In genomic region chr2:119422521-119422920, GRCh38 we compare ENCODE assay signal across 23 cellular contexts. TPM values are rescaled to one million over a fixed set of nuclear protein-coding genes. Genes with fewer than 3 reads are reported as not detected.
"Had no signal": no experiment of that assay in that cellular context is flagged by ENCODE, and none has a peak within 500 bp of the region (broad histone marks: within the 10 kb centered on the region; RNA-seq: fewer than 3 reads in every experiment).

No MANE protein-coding gene starts in this region.

- H3K27me3 ChIP-seq: pancreas, testis, tibial nerve had no signal

- H3K27ac Mint-ChIP-seq: dendritic cell treated with granulocyte-macrophage colony-stimulating factor and Interleukin-4, amounts not matched to agents 40 ng/mL and 50 ng/mL, for 4 days; stimulated activated memory B cell treated with anti-CD40 and anti-IgM and Interleukin-4, amounts not matched to agents 10 μg/mL and 1 μg/mL and 100 μg/mL, for 72 hours; stimulated activated naive CD8-positive, alpha-beta T cell treated with anti-CD3 and anti-CD28 coated beads, Interleukin-15, Interleukin-2, amounts not matched to agents 100 ng/mL and 50 ng/mL, for 24 hours had no signal

- H3K9me3 Mint-ChIP-seq: stimulated activated naive CD8-positive, alpha-beta T cell treated with anti-CD3 and anti-CD28 coated beads, Interleukin-15, Interleukin-2, amounts not matched to agents 100 ng/mL and 50 ng/mL, for 24 hours had no signal

- ATAC-seq: heart left ventricle; naive thymus-derived CD4-positive, alpha-beta T cell; pancreas; sciatic nerve; stimulated activated memory B cell treated with anti-CD40 and anti-IgM and Interleukin-4, amounts not matched to agents 10 μg/mL and 1 μg/mL and 100 μg/mL, for 72 hours had no signal

- H3K27ac ChIP-seq: heart left ventricle, pancreas, prostate gland, spleen, testis, tibial nerve had no signal

- DNase-seq: cerebellar nuclear complex; heart left ventricle; hypothalamus; kidney glomerular epithelial cell; mesendoderm; naive thymus-derived CD4-positive, alpha-beta T cell; occipital lobe; pancreas; spleen; stimulated activated CD4-positive, alpha-beta T cell treated with anti-CD3 and anti-CD28 coated beads, Interleukin-15, amount 100 ng/mL, for 24 hours; stimulated activated CD4-positive, alpha-beta T cell treated with anti-CD3 and anti-CD28 coated beads, Interleukin-1b, Interleukin-23, amount 100 ng/mL, for 48 hours; stimulated activated CD4-positive, alpha-beta T cell treated with anti-CD3 and anti-CD28 coated beads, Interleukin-4, amount 100 ng/mL, for 24 hours; testis had no signal

- H3K36me3 Mint-ChIP-seq: stimulated activated memory B cell treated with anti-CD40 and anti-IgM and Interleukin-4, amounts not matched to agents 10 μg/mL and 1 μg/mL and 100 μg/mL, for 72 hours had no signal

- H3K4me1 Mint-ChIP-seq: stimulated activated memory B cell treated with anti-CD40 and anti-IgM and Interleukin-4, amounts not matched to agents 10 μg/mL and 1 μg/mL and 100 μg/mL, for 72 hours had no signal

- H3K4me1 ChIP-seq: prostate gland had no signal

- H3K9me3 ChIP-seq: heart left ventricle, pancreas, prostate gland, testis had no signal

- H3K4me3 Mint-ChIP-seq: dendritic cell treated with granulocyte-macrophage colony-stimulating factor and Interleukin-4, amounts not matched to agents 40 ng/mL and 50 ng/mL, for 4 days; naive thymus-derived CD4-positive, alpha-beta T cell; neural crest cell; stimulated activated memory B cell treated with anti-CD40 and anti-IgM and Interleukin-4, amounts not matched to agents 10 μg/mL and 1 μg/mL and 100 μg/mL, for 72 hours; stimulated activated naive CD8-positive, alpha-beta T cell treated with anti-CD3 and anti-CD28 coated beads, Interleukin-15, Interleukin-2, amounts not matched to agents 100 ng/mL and 50 ng/mL, for 24 hours had no signal

- FAIRE-seq: colon, frontal cortex, islet of Langerhans, pancreas had no signal

- H3K4me3 ChIP-seq: heart left ventricle, pancreas, prostate gland, spleen, testis, tibial nerve had no signal

- H3K36me3 ChIP-seq: heart left ventricle, pancreas, prostate gland, spleen, tibial nerve had no signal

RNA-seq across cellular contexts. Expression of gene TMEM37, which starts 9.1 kb away (rescaled TPM):
- total RNA-seq: frontal cortex, occipital lobe had no signal
